ENCODE assay signal across 21 cellular contexts in genomic region chr2:233917146-233917545, GRCh38. TPM values are rescaled to one million over a fixed set of nuclear protein-coding genes. Genes with fewer than 3 reads are reported as not detected.
"Had no signal": no experiment of that assay in that cellular context is flagged by ENCODE, and none has a peak within 500 bp of the region (broad histone marks: within the 10 kb centered on the region; RNA-seq: fewer than 3 reads in every experiment).

Gene TRPM8, plus strand, starts transcription at chr2:233917373. Its CDS starts 9,165 bp downstream, at chr2:233926538.

- H3K36me3 ChIP-seq: brain microvascular endothelial cell, transverse colon, WERI-Rb-1 had no signal

- H3K4me3 ChIP-seq: lung, transverse colon had no signal

- H3K4me1 ChIP-seq: foreskin keratinocyte, transverse colon had no signal

- H3K9me3 ChIP-seq: transverse colon had no signal

- H3K27ac ChIP-seq: brain microvascular endothelial cell, foreskin keratinocyte, transverse colon, WERI-Rb-1 had no signal

- DNase-seq: activated CD4-positive, CD25-positive, alpha-beta regulatory T cell treated with anti-CD3 and anti-CD28 coated beads, Interleukin-2, amount 50 U/mL, for 72 hours; activated gamma-delta T cell treated with Interleukin-2 at 50 U/mL for 16 hours; activated T-cell treated with anti-CD3 and anti-CD28 coated beads, Interleukin-2, amount 50 U/mL, for 1 hour; aorta; brain microvascular endothelial cell; caudate nucleus; effector CD8-positive, alpha-beta T cell; erythroblast; foreskin keratinocyte; naive thymus-derived CD4-positive, alpha-beta T cell; retina; stimulated activated CD4-positive, alpha-beta T cell treated with anti-CD3 and anti-CD28 coated beads, Interleukin-2, amount 100 ng/mL, for 48 hours; stimulated activated CD8-positive, alpha-beta memory T cell treated with anti-CD3 and anti-CD28 coated beads, Interleukin-4, amount 100 ng/mL, for 48 hours; stimulated activated naive B cell treated with anti-CD40 and anti-IgM and Interleukin-4, amounts not matched to agents 10 μg/mL and 1 μg/mL and 100 μg/mL, for 72 hours; transverse colon; WERI-Rb-1 had no signal

- ATAC-seq: foreskin keratinocyte; naive thymus-derived CD4-positive, alpha-beta T cell; stimulated activated naive B cell treated with anti-CD40 and anti-IgM and Interleukin-4, amounts not matched to agents 10 μg/mL and 1 μg/mL and 100 μg/mL, for 72 hours had no signal

RNA-seq across cellular contexts. Expression of gene TRPM8, which starts in this region (rescaled TPM):
- total RNA-seq: aorta; foreskin keratinocyte; glomerular endothelial cell; mesenteric fat pad; naive thymus-derived CD4-positive, alpha-beta T cell; osteoblast; posterior vena cava; transverse colon had no signal
- polyA plus RNA-seq: aorta; naive thymus-derived CD4-positive, alpha-beta T cell had no signal
